8 cellular contexts compared by ENCODE assay signal in genomic region chr5:138459311-138459710, GRCh38. TPM values are rescaled to one million over a fixed set of nuclear protein-coding genes. Genes with fewer than 3 reads are reported as not detected.
A peak's percentile ranks its signal among the peaks of the same experiment; 100 is the strongest.
DNase-seq lines count a peak whose midpoint lies in the region; ATAC-seq and TF ChIP-seq lines count a peak whose summit lies in the region.

No MANE protein-coding gene starts in this region.

- peaks cover 4% of the 10 kb centered on the region; the same call in 1 of the 2 replicates for H3F3A ChIP-seq in PC-9 (ENCODE audit: insufficient read depth, low read depth)

- peaks cover 0 to 4% of the 10 kb centered on the region in 2 donors for H3K9me3 Mint-ChIP-seq in activated naive CD4-positive, alpha-beta T cell treated with anti-CD3 and anti-CD28 coated beads, Interleukin-2, amount 50 U/mL, for 72 hours

- ATAC-seq in activated naive CD4-positive, alpha-beta T cell treated with anti-CD3 and anti-CD28 coated beads, Interleukin-2, amount 50 U/mL, for 72 hours, result peak; percentile 76 to 78
- no peak for ATAC-seq in GM18502 (IDR thresholded peaks at IDR 0.05; ENCODE audit: poor library complexity, unreplicated experiment)

- H3K36me3 ChIP-seq in GM06990 (ENCODE audit: control insufficient read depth, insufficient read depth, low read length) (no peaks in the 10 kb centered on the region), PC-9 (ENCODE audit: low read depth) (no peaks in the 10 kb centered on the region)

- H3K36me3 Mint-ChIP-seq in activated naive CD4-positive, alpha-beta T cell treated with anti-CD3 and anti-CD28 coated beads, Interleukin-2, amount 50 U/mL, for 72 hours, result peaks cover 0 to 8% of the 10 kb centered on the region in 2 donors

- H3K27ac Mint-ChIP-seq in activated naive CD4-positive, alpha-beta T cell treated with anti-CD3 and anti-CD28 coated beads, Interleukin-2, amount 50 U/mL, for 72 hours, result peak overlapping the region; percentile 90 to 99

- BruUV-seq in PC-9 (replicated peaks; lab: Mats Ljungman, UMichigan), result no TSS peak

- H4K20me1 ChIP-seq in PC-9 (ENCODE audit: insufficient read depth), result no peaks in the 10 kb centered on the region

- no peak overlapping the region for H3K4me2 ChIP-seq in PC-9

- POLR2A ChIA-PET in RWPE1 (lab: Yijun Ruan, JAX; ENCODE audit: low non-redundant PET) (interaction anchor here (0.5 kb wide), 1 partner anchor 67 kb away, joined by 3 read pairs; no protein-coding TSS in a partner anchor), PC-9 (lab: Charles Lee; ENCODE audit: unreplicated experiment) (no interaction called here)

- TF ChIP-seq CTCF in GM06990 (IDR thresholded peaks at IDR 0.05; ENCODE audit: insufficient read depth, low read length, poor library complexity, severe bottlenecking) (no peak), RWPE1 (conservative IDR thresholded peaks at IDR 0.05; ENCODE audit: low read depth) (no peak), PC-9 (conservative IDR thresholded peaks at IDR 0.05) (no peak)

- H3K9me3 ChIP-seq in PC-9 (ENCODE audit: insufficient read depth, low read depth), result no peaks in the 10 kb centered on the region

- no peaks in the 10 kb centered on the region for H3K79me2 ChIP-seq in PC-9 (ENCODE audit: low read depth)

- CTCF ChIA-PET in RWPE1 (lab: Yijun Ruan, JAX) (interaction anchor here (1.3 kb wide), 1 partner anchor 9 kb away, joined by 6 read pairs; no protein-coding TSS in a partner anchor), PC-9 (lab: Charles Lee) (no interaction called here)

- H2AFZ ChIP-seq in PC-9, result no peak overlapping the region

- H3K4me3 ChIP-seq in GM06990 (replicated peaks; ENCODE audit: low read depth, low read length) (no peak overlapping the region), PC-9 (no peak overlapping the region)

- peaks cover 6% of the 10 kb centered on the region for H3K4me1 ChIP-seq in PC-9 (replicated peaks; ENCODE audit: insufficient read depth)

- intact Hi-C loops in PC-9 (cut with micrococcal nuclease; ENCODE audit: unreplicated experiment), result no loop called here

- H3K27ac ChIP-seq in RWPE1, result no peak overlapping the region
- no peak overlapping the region for H3K27ac ChIP-seq in PC-9

- DNase-seq in GM06990 (ENCODE audit: extremely low read depth, insufficient read length), result peak; percentile 54
- peak; percentile 63 to 84 (median 76) for DNase-seq in T-helper 1 cell
- peak; percentile 80 to 91 for DNase-seq in activated naive CD4-positive, alpha-beta T cell treated with anti-CD3 and anti-CD28 coated beads, Interleukin-2, amount 50 U/mL, for 72 hours (ENCODE audit: low spot score in 2 of 2)
- DNase-seq in stimulated activated CD4-positive, alpha-beta T cell treated with anti-CD3 and anti-CD28 coated beads, Interleukin-1b, Interleukin-23, amount 100 ng/mL, for 1 hour (ENCODE audit: low read depth in 2 of 2), result peak; percentile 54 to 76
- no peak for DNase-seq in NCI-H1694 treated with DMSO at 0.1 percent for 48 hours (lab: John Stamatoyannopoulos, UW)
- DNase-seq in RWPE1 (ENCODE audit: low spot score), result no peak
- no peak for DNase-seq in PC-9

- H3K27me3 ChIP-seq in GM06990 (replicated peaks; ENCODE audit: control insufficient read depth, insufficient read depth, low read length) (no peaks in the 10 kb centered on the region), PC-9 (ENCODE audit: insufficient read depth, low read depth) (0 out of 2 replicates have a peak, but pooled peaks cover 8% of the 10 kb centered on the region)

- H3K9me2 ChIP-seq in PC-9 (ENCODE audit: insufficient read depth), result no peaks in the 10 kb centered on the region

RNA-seq across cellular contexts. Expression of gene EGR1, which starts 6.0 kb away (rescaled TPM):
- total RNA-seq in activated naive CD4-positive, alpha-beta T cell treated with anti-CD3 and anti-CD28 coated beads, Interleukin-2, amount 50 U/mL, for 72 hours, result 10 to 100 TPM; 39.4 to 60.1 TPM
- 24.7 and 31.0 TPM in 2 replicates for total RNA-seq in PC-9 (2021)

RNA-seq across cellular contexts. Expression of gene REEP2, which starts 20.5 kb away (rescaled TPM):
- 1 to 10 TPM; 1.3 to 5.9 TPM for total RNA-seq in activated naive CD4-positive, alpha-beta T cell treated with anti-CD3 and anti-CD28 coated beads, Interleukin-2, amount 50 U/mL, for 72 hours
- total RNA-seq in PC-9 (2021), result 0.87 and 1.3 TPM in 2 replicates

Comparison
In these comparisons a context has a peak if more than half of its experiments do, and no peak if none do; other contexts are left out.
1. DNase-seq: peak in GM06990 (single experiment), T-helper 1 cell (5 of 5), activated naive CD4-positive, alpha-beta T cell treated with anti-CD3 and anti-CD28 coated beads, Interleukin-2, amount 50 U/mL, for 72 hours (2 of 2) and stimulated activated CD4-positive, alpha-beta T cell treated with anti-CD3 and anti-CD28 coated beads, Interleukin-1b, Interleukin-23, amount 100 ng/mL, for 1 hour (2 of 2); none in NCI-H1694 treated with DMSO at 0.1 percent for 48 hours (single experiment), RWPE1 (single experiment) and PC-9 (0 of 2).